Comparison of ENCODE assay signal across 10 cellular contexts in genomic region chr12:21301-22189, GRCh38. TPM values are rescaled to one million over a fixed set of nuclear protein-coding genes. Genes with fewer than 3 reads are reported as not detected.
DNase-seq lines count a peak whose midpoint lies in the region; ATAC-seq, FAIRE-seq and TF ChIP-seq lines count a peak whose summit lies in the region.
"Had no signal": no experiment of that assay in that cellular context is flagged by ENCODE, and none has a peak within 500 bp of the region (broad histone marks: within the 10 kb centered on the region; RNA-seq: fewer than 3 reads in every experiment).

No MANE protein-coding gene starts in this region.

- H3K36me3 ChIP-seq in CD4-positive, alpha-beta memory T cell (ENCODE audit: insufficient read depth, low read length): peaks cover 16% of the 10 kb centered on the region

- intact Hi-C loops in CD4-positive, alpha-beta memory T cell (cut with micrococcal nuclease): no loop called here

- H3K27ac ChIP-seq in CD4-positive, alpha-beta memory T cell (ENCODE audit: low read depth, low read length): no peak overlapping the region
- H3K27ac ChIP-seq: VCaP had no signal

- no peaks in the 10 kb centered on the region for H3K9me3 Mint-ChIP-seq in CD4-positive, alpha-beta memory T cell
- no peaks in the 10 kb centered on the region for H3K9me3 Mint-ChIP-seq in memory B cell

- peak overlapping the region in 6 of 7 donors; percentile 3 to 77 (median 52) for H3K27ac Mint-ChIP-seq in CD4-positive, alpha-beta memory T cell
- H3K27ac Mint-ChIP-seq in memory B cell: peak overlapping the region; percentile 11

- no peaks in the 10 kb centered on the region for H3K27me3 ChIP-seq in CD4-positive, alpha-beta memory T cell (ENCODE audit: insufficient read depth, low read length)

- in situ Hi-C loops in SK-MEL-5 (cut with HindIII; ENCODE audit: low pct_unique_long_range_greater_than_20kb, low sequenced_read_pairs): no loop called here

- DNase-seq in CD4-positive, alpha-beta memory T cell: no peak
- peak; percentile 2 for DNase-seq in SK-MEL-5 (ENCODE audit: low read depth, low spot score)
- DNase-seq in memory B cell (ENCODE audit: low spot score in 2 of 2): no peak
- DNase-seq in activated CD4-positive, CD25-positive, alpha-beta regulatory T cell (lab: John Stamatoyannopoulos, UW): no peak
- no peak for DNase-seq in foreskin fibroblast
- DNase-seq in HTR-8/SVneo (ENCODE audit: insufficient read length, low spot score): no peak
- DNase-seq in NCI-H524 treated with DMSO at 0.1 percent for 48 hours (lab: John Stamatoyannopoulos, UW): no peak
- DNase-seq: left colon had no signal

- H3K27me3 Mint-ChIP-seq in CD4-positive, alpha-beta memory T cell: no peaks in the 10 kb centered on the region
- H3K27me3 Mint-ChIP-seq in memory B cell: no peaks in the 10 kb centered on the region

- peaks cover 10 to 25% (median 19%) of the 10 kb centered on the region in 4 donors for H3K4me1 Mint-ChIP-seq in CD4-positive, alpha-beta memory T cell
- H3K4me1 Mint-ChIP-seq in memory B cell: peaks cover 6% of the 10 kb centered on the region

- no peak overlapping the region for H3K4me3 Mint-ChIP-seq in CD4-positive, alpha-beta memory T cell
- no peak overlapping the region for H3K4me3 Mint-ChIP-seq in memory B cell

- peak; percentile 70 for ATAC-seq in GM21360 (IDR thresholded peaks at IDR 0.05; ENCODE audit: unreplicated experiment)
- no peak for ATAC-seq in memory B cell (ENCODE audit: low read depth)
- ATAC-seq: left colon had no signal

- H3K4me3 ChIP-seq in CD4-positive, alpha-beta memory T cell (ENCODE audit: low read length in 2 of 2): no peak overlapping the region
- no peak overlapping the region for H3K4me3 ChIP-seq in foreskin fibroblast (ENCODE audit: low read depth in 1 of 2, low read length in 2 of 2)

- peaks cover 9% of the 10 kb centered on the region for H3K4me1 ChIP-seq in CD4-positive, alpha-beta memory T cell (ENCODE audit: insufficient read depth, low read length)

- POLR2A ChIA-PET in CD4-positive, alpha-beta memory T cell (lab: Charles Lee; ENCODE audit: partially characterized antibody): no interaction called here

- CTCF ChIA-PET in CD4-positive, alpha-beta memory T cell (lab: Charles Lee; ENCODE audit: partially characterized antibody): no interaction called here

- no peak for TF ChIP-seq CTCF in foreskin fibroblast (IDR thresholded peaks at IDR 0.05; ENCODE audit: low read depth, low read length)

- no peaks in the 10 kb centered on the region for H3K9me3 ChIP-seq in CD4-positive, alpha-beta memory T cell (ENCODE audit: control insufficient read depth in 1 of 2, low read length in 2 of 2)

- H3K36me3 Mint-ChIP-seq in CD4-positive, alpha-beta memory T cell: peaks cover 16 to 27% of the 10 kb centered on the region in 2 donors
- H3K36me3 Mint-ChIP-seq in memory B cell: peaks cover 15% of the 10 kb centered on the region

- no peak for FAIRE-seq in HTR-8/SVneo (lab: Jason Lieb, UNC)

RNA-seq across cellular contexts. Expression of gene IQSEC3, which starts 45.0 kb away (rescaled TPM):
- total RNA-seq in CD4-positive, alpha-beta memory T cell: under 1 TPM; 0.84 to 0.91 TPM
- polyA plus RNA-seq in CD4-positive, alpha-beta memory T cell: not detected
- not detected in 2 replicates for total RNA-seq in SK-MEL-5 (2014; rRNA removed; shearing (Covaris generic))
- polyA plus RNA-seq in SK-MEL-5 (2015; cell fraction: cytosol; rRNA removed): not detected in 2 replicates
- not detected in 2 replicates for polyA plus RNA-seq in SK-MEL-5 (2015; cell fraction: nucleus; rRNA removed)
